ENCODE assay signal across 1 cellular context in the genomic region with DNA sequence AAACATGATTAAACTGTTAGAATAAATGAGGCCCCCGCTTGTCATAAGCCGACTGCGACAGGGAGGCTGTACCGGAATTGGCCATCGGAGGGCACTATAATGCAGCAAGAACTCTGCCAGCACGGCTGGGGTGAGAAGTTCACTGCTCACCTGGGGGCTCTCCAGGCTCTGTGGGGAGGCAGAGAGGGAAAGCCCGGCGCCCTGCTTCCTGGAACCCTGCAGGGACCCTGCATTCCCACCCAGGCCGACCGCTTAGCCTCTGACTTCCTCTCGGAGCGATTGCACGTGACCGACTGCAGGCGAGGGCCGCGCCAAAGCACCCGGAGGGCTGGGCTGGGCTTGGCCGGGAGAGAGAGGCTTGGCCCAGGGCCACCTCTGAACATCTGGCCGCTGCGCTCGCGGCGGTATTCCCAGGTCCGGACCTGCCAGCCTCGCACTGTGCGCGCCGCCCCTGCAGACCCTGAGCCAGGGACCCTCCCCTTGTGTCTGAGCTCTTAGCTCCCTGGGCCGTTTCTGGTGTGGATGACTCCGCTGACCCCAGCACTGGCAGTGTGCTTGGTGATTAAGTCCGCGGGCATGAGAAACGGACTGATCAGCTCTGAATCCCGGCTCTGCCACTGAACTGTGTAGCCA.
TF ChIP-seq lines count a peak whose summit lies in the region.

No MANE protein-coding gene starts in this region.

TF ChIP-seq in H1, 55 proteins besides CTCF, POLR2A, EP300 and RAD21 (continued from another document):
- TF ChIP-seq, protein P1, sequence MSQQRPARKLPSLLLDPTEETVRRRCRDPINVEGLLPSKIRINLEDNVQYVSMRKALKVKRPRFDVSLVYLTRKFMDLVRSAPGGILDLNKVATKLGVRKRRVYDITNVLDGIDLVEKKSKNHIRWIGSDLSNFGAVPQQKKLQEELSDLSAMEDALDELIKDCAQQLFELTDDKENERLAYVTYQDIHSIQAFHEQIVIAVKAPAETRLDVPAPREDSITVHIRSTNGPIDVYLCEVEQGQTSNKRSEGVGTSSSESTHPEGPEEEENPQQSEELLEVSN (IDR thresholded peaks at IDR 0.05) = peak; percentile 96
- TF ChIP-seq BCL11A (IDR thresholded peaks at IDR 0.05; ENCODE audit: low read depth in 2 of 2, low read length in 2 of 2) (no peak), TCF12 (IDR thresholded peaks at IDR 0.05; ENCODE audit: low read depth, low read length) (peak; percentile 39; the same call in 1 of the 2 replicates), SP1 (IDR thresholded peaks at IDR 0.05; ENCODE audit: low read depth, low read length) (0 out of 2 replicates have a peak, but pooled peaks have one; percentile 29), NANOG (IDR thresholded peaks at IDR 0.05; ENCODE audit: insufficient read depth, low read depth, low read length, poor library complexity, severe bottlenecking) (peak; percentile 69), RFX5 (IDR thresholded peaks at IDR 0.05; ENCODE audit: borderline replicate concordance, low read depth, low read length) (0 out of 2 replicates have a peak, but pooled peaks have one; percentile 11), KDM4A (IDR thresholded peaks at IDR 0.05; ENCODE audit: low read depth, low read length, severe bottlenecking) (peak; percentile 53), HDAC2 (IDR thresholded peaks at IDR 0.05; ENCODE audit: borderline replicate concordance in 1 of 2, low read depth in 2 of 2, low read length in 2 of 2) (peak; percentile 95), CBX5 (IDR thresholded peaks at IDR 0.05; ENCODE audit: low read depth, low read length) (no peak), TEAD4 (IDR thresholded peaks at IDR 0.05; ENCODE audit: low read depth, low read length) (peak; percentile 64; the same call in 1 of the 2 replicates), CTBP2 (IDR thresholded peaks at IDR 0.05; ENCODE audit: borderline replicate concordance, insufficient read depth, insufficient read length, low read length) (peak; percentile 85), TAF7 (optimal IDR thresholded peaks at IDR 0.05; ENCODE audit: borderline replicate concordance, low read depth, low read length) (peak; percentile 28), RXRA (IDR thresholded peaks at IDR 0.05; ENCODE audit: insufficient read depth, low read depth, low read length) (peak; percentile 100), POLR2AphosphoS5 (IDR thresholded peaks at IDR 0.05; ENCODE audit: low read depth, low read length) (no peak)
- TF ChIP-seq, protein P2, sequence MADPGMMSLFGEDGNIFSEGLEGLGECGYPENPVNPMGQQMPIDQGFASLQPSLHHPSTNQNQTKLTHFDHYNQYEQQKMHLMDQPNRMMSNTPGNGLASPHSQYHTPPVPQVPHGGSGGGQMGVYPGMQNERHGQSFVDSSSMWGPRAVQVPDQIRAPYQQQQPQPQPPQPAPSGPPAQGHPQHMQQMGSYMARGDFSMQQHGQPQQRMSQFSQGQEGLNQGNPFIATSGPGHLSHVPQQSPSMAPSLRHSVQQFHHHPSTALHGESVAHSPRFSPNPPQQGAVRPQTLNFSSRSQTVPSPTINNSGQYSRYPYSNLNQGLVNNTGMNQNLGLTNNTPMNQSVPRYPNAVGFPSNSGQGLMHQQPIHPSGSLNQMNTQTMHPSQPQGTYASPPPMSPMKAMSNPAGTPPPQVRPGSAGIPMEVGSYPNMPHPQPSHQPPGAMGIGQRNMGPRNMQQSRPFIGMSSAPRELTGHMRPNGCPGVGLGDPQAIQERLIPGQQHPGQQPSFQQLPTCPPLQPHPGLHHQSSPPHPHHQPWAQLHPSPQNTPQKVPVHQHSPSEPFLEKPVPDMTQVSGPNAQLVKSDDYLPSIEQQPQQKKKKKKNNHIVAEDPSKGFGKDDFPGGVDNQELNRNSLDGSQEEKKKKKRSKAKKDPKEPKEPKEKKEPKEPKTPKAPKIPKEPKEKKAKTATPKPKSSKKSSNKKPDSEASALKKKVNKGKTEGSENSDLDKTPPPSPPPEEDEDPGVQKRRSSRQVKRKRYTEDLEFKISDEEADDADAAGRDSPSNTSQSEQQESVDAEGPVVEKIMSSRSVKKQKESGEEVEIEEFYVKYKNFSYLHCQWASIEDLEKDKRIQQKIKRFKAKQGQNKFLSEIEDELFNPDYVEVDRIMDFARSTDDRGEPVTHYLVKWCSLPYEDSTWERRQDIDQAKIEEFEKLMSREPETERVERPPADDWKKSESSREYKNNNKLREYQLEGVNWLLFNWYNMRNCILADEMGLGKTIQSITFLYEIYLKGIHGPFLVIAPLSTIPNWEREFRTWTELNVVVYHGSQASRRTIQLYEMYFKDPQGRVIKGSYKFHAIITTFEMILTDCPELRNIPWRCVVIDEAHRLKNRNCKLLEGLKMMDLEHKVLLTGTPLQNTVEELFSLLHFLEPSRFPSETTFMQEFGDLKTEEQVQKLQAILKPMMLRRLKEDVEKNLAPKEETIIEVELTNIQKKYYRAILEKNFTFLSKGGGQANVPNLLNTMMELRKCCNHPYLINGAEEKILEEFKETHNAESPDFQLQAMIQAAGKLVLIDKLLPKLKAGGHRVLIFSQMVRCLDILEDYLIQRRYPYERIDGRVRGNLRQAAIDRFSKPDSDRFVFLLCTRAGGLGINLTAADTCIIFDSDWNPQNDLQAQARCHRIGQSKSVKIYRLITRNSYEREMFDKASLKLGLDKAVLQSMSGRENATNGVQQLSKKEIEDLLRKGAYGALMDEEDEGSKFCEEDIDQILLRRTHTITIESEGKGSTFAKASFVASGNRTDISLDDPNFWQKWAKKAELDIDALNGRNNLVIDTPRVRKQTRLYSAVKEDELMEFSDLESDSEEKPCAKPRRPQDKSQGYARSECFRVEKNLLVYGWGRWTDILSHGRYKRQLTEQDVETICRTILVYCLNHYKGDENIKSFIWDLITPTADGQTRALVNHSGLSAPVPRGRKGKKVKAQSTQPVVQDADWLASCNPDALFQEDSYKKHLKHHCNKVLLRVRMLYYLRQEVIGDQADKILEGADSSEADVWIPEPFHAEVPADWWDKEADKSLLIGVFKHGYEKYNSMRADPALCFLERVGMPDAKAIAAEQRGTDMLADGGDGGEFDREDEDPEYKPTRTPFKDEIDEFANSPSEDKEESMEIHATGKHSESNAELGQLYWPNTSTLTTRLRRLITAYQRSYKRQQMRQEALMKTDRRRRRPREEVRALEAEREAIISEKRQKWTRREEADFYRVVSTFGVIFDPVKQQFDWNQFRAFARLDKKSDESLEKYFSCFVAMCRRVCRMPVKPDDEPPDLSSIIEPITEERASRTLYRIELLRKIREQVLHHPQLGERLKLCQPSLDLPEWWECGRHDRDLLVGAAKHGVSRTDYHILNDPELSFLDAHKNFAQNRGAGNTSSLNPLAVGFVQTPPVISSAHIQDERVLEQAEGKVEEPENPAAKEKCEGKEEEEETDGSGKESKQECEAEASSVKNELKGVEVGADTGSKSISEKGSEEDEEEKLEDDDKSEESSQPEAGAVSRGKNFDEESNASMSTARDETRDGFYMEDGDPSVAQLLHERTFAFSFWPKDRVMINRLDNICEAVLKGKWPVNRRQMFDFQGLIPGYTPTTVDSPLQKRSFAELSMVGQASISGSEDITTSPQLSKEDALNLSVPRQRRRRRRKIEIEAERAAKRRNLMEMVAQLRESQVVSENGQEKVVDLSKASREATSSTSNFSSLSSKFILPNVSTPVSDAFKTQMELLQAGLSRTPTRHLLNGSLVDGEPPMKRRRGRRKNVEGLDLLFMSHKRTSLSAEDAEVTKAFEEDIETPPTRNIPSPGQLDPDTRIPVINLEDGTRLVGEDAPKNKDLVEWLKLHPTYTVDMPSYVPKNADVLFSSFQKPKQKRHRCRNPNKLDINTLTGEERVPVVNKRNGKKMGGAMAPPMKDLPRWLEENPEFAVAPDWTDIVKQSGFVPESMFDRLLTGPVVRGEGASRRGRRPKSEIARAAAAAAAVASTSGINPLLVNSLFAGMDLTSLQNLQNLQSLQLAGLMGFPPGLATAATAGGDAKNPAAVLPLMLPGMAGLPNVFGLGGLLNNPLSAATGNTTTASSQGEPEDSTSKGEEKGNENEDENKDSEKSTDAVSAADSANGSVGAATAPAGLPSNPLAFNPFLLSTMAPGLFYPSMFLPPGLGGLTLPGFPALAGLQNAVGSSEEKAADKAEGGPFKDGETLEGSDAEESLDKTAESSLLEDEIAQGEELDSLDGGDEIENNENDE (IDR thresholded peaks at IDR 0.05; ENCODE audit: insufficient replicate concordance, low read length) = no peak
- TF ChIP-seq, protein P3, sequence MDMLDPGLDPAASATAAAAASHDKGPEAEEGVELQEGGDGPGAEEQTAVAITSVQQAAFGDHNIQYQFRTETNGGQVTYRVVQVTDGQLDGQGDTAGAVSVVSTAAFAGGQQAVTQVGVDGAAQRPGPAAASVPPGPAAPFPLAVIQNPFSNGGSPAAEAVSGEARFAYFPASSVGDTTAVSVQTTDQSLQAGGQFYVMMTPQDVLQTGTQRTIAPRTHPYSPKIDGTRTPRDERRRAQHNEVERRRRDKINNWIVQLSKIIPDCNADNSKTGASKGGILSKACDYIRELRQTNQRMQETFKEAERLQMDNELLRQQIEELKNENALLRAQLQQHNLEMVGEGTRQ (IDR thresholded peaks at IDR 0.05; ENCODE audit: low read length) = peak; percentile 41; the same call in 1 of the 2 replicates
